Comparison of ENCODE assay signal across 8 cellular contexts in genomic region chr14:35818346-35819115, GRCh38. TPM values are rescaled to one million over a fixed set of nuclear protein-coding genes. Genes with fewer than 3 reads are reported as not detected.
A peak's percentile ranks its signal among the peaks of the same experiment; 100 is the strongest.
DNase-seq lines count a peak whose midpoint lies in the region; ATAC-seq, FAIRE-seq and TF ChIP-seq lines count a peak whose summit lies in the region.

No MANE protein-coding gene starts in this region.

- FAIRE-seq in A204.1 (lab: Jason Lieb, UNC): peak; percentile 87

- no peaks in the 10 kb centered on the region for H3K36me3 ChIP-seq in right atrium auricular region

- no peak overlapping the region for H3K27ac ChIP-seq in right atrium auricular region

- no peaks in the 10 kb centered on the region for H3K4me1 ChIP-seq in right atrium auricular region

- H3K9me3 ChIP-seq in right atrium auricular region: no peaks in the 10 kb centered on the region

- H3K4me3 ChIP-seq in right atrium auricular region: no peak overlapping the region

- TF ChIP-seq CTCF in right atrium auricular region (IDR thresholded peaks at IDR 0.05): peak; percentile 47 to 68

- peak; percentile 50 for DNase-seq in EL
- peak; percentile 57 for DNase-seq in NCI-H1694 (lab: John Stamatoyannopoulos, UW)
- DNase-seq in amniotic epithelial cell (ENCODE audit: low read depth): peak; percentile 52
- no peak for DNase-seq in right atrium auricular region (ENCODE audit: low spot score)
- peak; percentile 36 for DNase-seq in stimulated activated CD8-positive, alpha-beta memory T cell treated with anti-CD3 and anti-CD28 coated beads, Interleukin-4, amount 100 ng/mL, for 48 hours

- H3K27me3 ChIP-seq in right atrium auricular region: no peaks in the 10 kb centered on the region

- ATAC-seq in GM19397 (IDR thresholded peaks at IDR 0.05; ENCODE audit: unreplicated experiment): no peak
- no peak for ATAC-seq in HG03442 (IDR thresholded peaks at IDR 0.05; ENCODE audit: unreplicated experiment)

RNA-seq across cellular contexts. Expression of gene BRMS1L, which starts 7.6 kb away (rescaled TPM):
- total RNA-seq in right atrium auricular region: 10 to 100 TPM in 1 of 2 donors, 1 to 10 TPM in 1; 5.5 to 10.2 TPM

RNA-seq across cellular contexts. Expression of gene RALGAPA1, which starts 9.4 kb away (rescaled TPM):
- 10 to 100 TPM; 26.9 to 29.6 TPM for total RNA-seq in right atrium auricular region
